8 cellular contexts compared by ENCODE assay signal in genomic region chr16:71724320-71724751, GRCh38.
DNase-seq lines count a peak whose midpoint lies in the region; ATAC-seq and FAIRE-seq lines count a peak whose summit lies in the region.

A gene with protein sequence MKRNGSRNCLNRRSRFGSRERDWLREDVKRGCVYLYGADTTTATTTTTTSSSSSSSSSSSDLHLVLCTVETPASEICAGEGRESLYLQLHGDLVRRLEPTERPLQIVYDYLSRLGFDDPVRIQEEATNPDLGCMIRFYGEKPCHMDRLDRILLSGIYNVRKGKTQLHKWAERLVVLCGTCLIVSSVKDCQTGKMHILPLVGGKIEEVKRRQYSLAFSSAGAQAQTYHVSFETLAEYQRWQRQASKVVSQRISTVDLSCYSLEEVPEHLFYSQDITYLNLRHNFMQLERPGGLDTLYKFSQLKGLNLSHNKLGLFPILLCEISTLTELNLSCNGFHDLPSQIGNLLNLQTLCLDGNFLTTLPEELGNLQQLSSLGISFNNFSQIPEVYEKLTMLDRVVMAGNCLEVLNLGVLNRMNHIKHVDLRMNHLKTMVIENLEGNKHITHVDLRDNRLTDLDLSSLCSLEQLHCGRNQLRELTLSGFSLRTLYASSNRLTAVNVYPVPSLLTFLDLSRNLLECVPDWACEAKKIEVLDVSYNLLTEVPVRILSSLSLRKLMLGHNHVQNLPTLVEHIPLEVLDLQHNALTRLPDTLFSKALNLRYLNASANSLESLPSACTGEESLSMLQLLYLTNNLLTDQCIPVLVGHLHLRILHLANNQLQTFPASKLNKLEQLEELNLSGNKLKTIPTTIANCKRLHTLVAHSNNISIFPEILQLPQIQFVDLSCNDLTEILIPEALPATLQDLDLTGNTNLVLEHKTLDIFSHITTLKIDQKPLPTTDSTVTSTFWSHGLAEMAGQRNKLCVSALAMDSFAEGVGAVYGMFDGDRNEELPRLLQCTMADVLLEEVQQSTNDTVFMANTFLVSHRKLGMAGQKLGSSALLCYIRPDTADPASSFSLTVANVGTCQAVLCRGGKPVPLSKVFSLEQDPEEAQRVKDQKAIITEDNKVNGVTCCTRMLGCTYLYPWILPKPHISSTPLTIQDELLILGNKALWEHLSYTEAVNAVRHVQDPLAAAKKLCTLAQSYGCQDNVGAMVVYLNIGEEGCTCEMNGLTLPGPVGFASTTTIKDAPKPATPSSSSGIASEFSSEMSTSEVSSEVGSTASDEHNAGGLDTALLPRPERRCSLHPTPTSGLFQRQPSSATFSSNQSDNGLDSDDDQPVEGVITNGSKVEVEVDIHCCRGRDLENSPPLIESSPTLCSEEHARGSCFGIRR (N-terminal part only) (minus strand): TSS chr16:71724701. CDS start chr16:71714795, 9,906 bp downstream.

- peak within 1 kb of the TSS; percentile 90 for H3K4me3 Mint-ChIP-seq in activated naive CD8-positive, alpha-beta T cell
- peak within 1 kb of the TSS; percentile 81 for H3K4me3 Mint-ChIP-seq in stimulated activated memory B cell treated with anti-CD40 and anti-IgM and Interleukin-4, amounts not matched to agents 10 μg/mL and 1 μg/mL and 100 μg/mL, for 72 hours

- no peak for ATAC-seq in stimulated activated memory B cell treated with anti-CD40 and anti-IgM and Interleukin-4, amounts not matched to agents 10 μg/mL and 1 μg/mL and 100 μg/mL, for 72 hours
- no peak for ATAC-seq in GM18873 (IDR thresholded peaks at IDR 0.05; ENCODE audit: low FRiP score, unreplicated experiment)

- H3K27ac Mint-ChIP-seq in activated naive CD8-positive, alpha-beta T cell: peak within 1 kb of the TSS; percentile 76
- peak within 1 kb of the TSS; percentile 74 for H3K27ac Mint-ChIP-seq in stimulated activated memory B cell treated with anti-CD40 and anti-IgM and Interleukin-4, amounts not matched to agents 10 μg/mL and 1 μg/mL and 100 μg/mL, for 72 hours

- peak within 1 kb of the TSS; percentile 85 for H3K4me3 ChIP-seq in iPS-20b (ENCODE audit: low read length)

- H3K9ac ChIP-seq in iPS-20b (ENCODE audit: low read depth, low read length): peak within 1 kb of the TSS; percentile 72; the same call in 1 of the 2 replicates

- H3K36me3 ChIP-seq in iPS-20b (ENCODE audit: insufficient read depth, low read depth, low read length): no peaks in the 10 kb centered on the region

- no peaks in the 10 kb centered on the region for H3K27me3 Mint-ChIP-seq in activated naive CD8-positive, alpha-beta T cell
- H3K27me3 Mint-ChIP-seq in stimulated activated memory B cell treated with anti-CD40 and anti-IgM and Interleukin-4, amounts not matched to agents 10 μg/mL and 1 μg/mL and 100 μg/mL, for 72 hours: no peaks in the 10 kb centered on the region

- no peak within 1 kb of the TSS for H3K27ac ChIP-seq in iPS-20b (ENCODE audit: low read length)

- DNase-seq in HTR-8/SVneo (ENCODE audit: insufficient read length, low spot score): no peak
- no peak for DNase-seq in NCI-H524 (lab: John Stamatoyannopoulos, UW)
- DNase-seq in HuH-7 (ENCODE audit: low spot score): no peak
- no peak for DNase-seq in iPS-NIHi7 (ENCODE audit: extremely low spot score)

- H3K9me3 Mint-ChIP-seq in activated naive CD8-positive, alpha-beta T cell (ENCODE audit: low read depth): no peaks in the 10 kb centered on the region
- no peaks in the 10 kb centered on the region for H3K9me3 Mint-ChIP-seq in stimulated activated memory B cell treated with anti-CD40 and anti-IgM and Interleukin-4, amounts not matched to agents 10 μg/mL and 1 μg/mL and 100 μg/mL, for 72 hours

- H3K9me3 ChIP-seq in iPS-20b (ENCODE audit: insufficient read depth, low read depth, low read length): no peaks in the 10 kb centered on the region

- H3K4me1 ChIP-seq in iPS-20b (ENCODE audit: insufficient read depth, low read length): no peaks in the 10 kb centered on the region; the same call in 1 of the 2 replicates

- H3K36me3 Mint-ChIP-seq in activated naive CD8-positive, alpha-beta T cell: no peaks in the 10 kb centered on the region
- H3K36me3 Mint-ChIP-seq in stimulated activated memory B cell treated with anti-CD40 and anti-IgM and Interleukin-4, amounts not matched to agents 10 μg/mL and 1 μg/mL and 100 μg/mL, for 72 hours: peaks cover 2% of the 10 kb centered on the region

- peaks cover 17% of the 10 kb centered on the region for H3K27me3 ChIP-seq in iPS-20b (ENCODE audit: insufficient read depth, low read length)

- FAIRE-seq in HTR-8/SVneo (lab: Jason Lieb, UNC): peak; percentile 65

- H3K4me1 Mint-ChIP-seq in activated naive CD8-positive, alpha-beta T cell (ENCODE audit: low read depth): peaks cover 17% of the 10 kb centered on the region
- peaks cover 49% of the 10 kb centered on the region for H3K4me1 Mint-ChIP-seq in stimulated activated memory B cell treated with anti-CD40 and anti-IgM and Interleukin-4, amounts not matched to agents 10 μg/mL and 1 μg/mL and 100 μg/mL, for 72 hours
